ENCODE assay signal across 8 cellular contexts in the genomic region with DNA sequence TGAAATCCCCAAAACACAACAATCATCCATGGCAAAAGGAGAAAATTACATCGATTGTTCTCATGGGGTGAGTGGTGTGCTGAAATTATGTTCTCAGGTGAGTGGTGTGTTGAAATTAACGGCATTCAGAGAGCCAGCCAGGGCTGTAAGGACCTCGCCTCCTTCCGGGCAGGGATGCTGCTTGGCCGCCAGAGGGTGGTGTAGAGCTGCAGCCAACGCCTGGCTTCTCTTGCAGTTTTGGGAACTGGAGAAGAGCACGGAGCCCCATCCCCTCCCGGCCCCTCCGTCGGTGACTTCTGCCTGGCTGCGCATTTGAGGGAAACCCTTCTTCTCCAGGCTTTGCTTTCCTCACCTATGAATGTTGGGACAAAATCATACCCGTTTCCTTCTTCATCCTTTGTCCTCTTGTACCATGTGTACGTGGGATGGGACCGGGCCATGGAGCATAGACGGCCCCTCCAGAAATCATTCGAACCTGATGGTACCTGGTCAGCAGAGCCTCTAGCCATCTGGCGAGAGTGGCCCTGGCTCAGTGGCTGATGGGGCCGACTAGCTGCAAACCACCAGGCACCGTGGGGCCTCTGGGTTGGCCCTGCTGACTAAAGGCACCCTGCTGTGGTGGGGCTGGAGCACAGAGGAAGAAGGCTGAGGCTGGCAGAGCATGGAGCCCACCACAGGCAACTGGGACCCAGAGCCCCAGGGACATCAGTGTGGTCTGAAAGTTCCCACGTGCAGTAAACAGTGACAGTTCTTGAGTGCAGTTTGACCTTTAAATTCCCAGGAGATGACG. TPM values are rescaled to one million over a fixed set of nuclear protein-coding genes. Genes with fewer than 3 reads are reported as not detected.
DNase-seq lines count a peak whose midpoint lies in the region; ATAC-seq and TF ChIP-seq lines count a peak whose summit lies in the region.

No MANE protein-coding gene starts in this region.

- no peak overlapping the region for H3K4me3 Mint-ChIP-seq in activated naive CD8-positive, alpha-beta T cell treated with anti-CD3 and anti-CD28 coated beads, Interleukin-2, amount 10 ng/mL, durations not matched to agents 7 days and 5 days

- no peaks in the 10 kb centered on the region for H3K4me1 Mint-ChIP-seq in activated naive CD8-positive, alpha-beta T cell treated with anti-CD3 and anti-CD28 coated beads, Interleukin-2, amount 10 ng/mL, durations not matched to agents 7 days and 5 days

- H3K4me1 ChIP-seq in SJSA1 (replicated peaks): peaks cover 38% of the 10 kb centered on the region

- H3K36me3 Mint-ChIP-seq in activated naive CD8-positive, alpha-beta T cell treated with anti-CD3 and anti-CD28 coated beads, Interleukin-2, amount 10 ng/mL, durations not matched to agents 7 days and 5 days: no peaks in the 10 kb centered on the region

- TF ChIP-seq CTCF in BJ (IDR thresholded peaks at IDR 0.05; ENCODE audit: insufficient read depth, low read depth, low read length): peak; percentile 99
- TF ChIP-seq CTCF in HL-60 (IDR thresholded peaks at IDR 0.05; ENCODE audit: insufficient read depth, low read length): peak; percentile 95

- H3K27ac ChIP-seq in HL-60 (replicated peaks): no peak overlapping the region
- H3K27ac ChIP-seq in SJSA1: no peak overlapping the region

- H3K27me3 ChIP-seq in BJ (ENCODE audit: control insufficient read depth, insufficient read depth, low read length) (no peaks in the 10 kb centered on the region), HL-60 (ENCODE audit: insufficient read depth, poor library complexity, severe bottlenecking) (no peaks in the 10 kb centered on the region), SJSA1 (replicated peaks) (no peaks in the 10 kb centered on the region)

- no peaks in the 10 kb centered on the region for H3K27me3 Mint-ChIP-seq in activated naive CD8-positive, alpha-beta T cell treated with anti-CD3 and anti-CD28 coated beads, Interleukin-2, amount 10 ng/mL, durations not matched to agents 7 days and 5 days

- intact Hi-C loops in left cardiac atrium (cut with DNase I): loop anchor here (2.0 to 5.0 kb wide), 2 partner anchors 123 to 124 kb away; a partner anchor contains a TSS

- no peaks in the 10 kb centered on the region for H3K9me3 Mint-ChIP-seq in activated naive CD8-positive, alpha-beta T cell treated with anti-CD3 and anti-CD28 coated beads, Interleukin-2, amount 10 ng/mL, durations not matched to agents 7 days and 5 days

- no peak overlapping the region for H3K27ac Mint-ChIP-seq in activated naive CD8-positive, alpha-beta T cell treated with anti-CD3 and anti-CD28 coated beads, Interleukin-2, amount 10 ng/mL, durations not matched to agents 7 days and 5 days

- H3K4me3 ChIP-seq in BJ (ENCODE audit: low read depth, low read length) (no peak overlapping the region), HL-60 (replicated peaks; ENCODE audit: insufficient read depth, low read length) (no peak overlapping the region), SJSA1 (no peak overlapping the region)

- CTCF ChIA-PET in BJ (lab: Yijun Ruan, JAX): interaction anchor here (0.6 to 8.5 kb wide), 24 partner anchors 9 to 449 kb away, joined by 3 to 108 read pairs (median 5); a partner anchor contains a TSS

- H3K36me3 ChIP-seq in BJ (ENCODE audit: control insufficient read depth, insufficient read depth, low read length) (peaks cover 15% of the 10 kb centered on the region), SJSA1 (peaks cover 25% of the 10 kb centered on the region)

- H3K9me3 ChIP-seq in SJSA1 (replicated peaks): no peaks in the 10 kb centered on the region

- ATAC-seq in GM19043 (IDR thresholded peaks at IDR 0.05; ENCODE audit: low read depth, unreplicated experiment) (peak; percentile 70), left cardiac atrium (peak; percentile 26 to 60), HG03108 (IDR thresholded peaks at IDR 0.05; ENCODE audit: unreplicated experiment) (no peak)
- ATAC-seq in activated naive CD8-positive, alpha-beta T cell treated with anti-CD3 and anti-CD28 coated beads, Interleukin-2, amount 10 ng/mL, durations not matched to agents 7 days and 5 days (ENCODE audit: low read depth): peak; percentile 67

- POLR2A ChIA-PET in BJ (lab: Charles Lee): no interaction called here
- POLR2A ChIA-PET in activated naive CD8-positive, alpha-beta T cell treated with anti-CD3 and anti-CD28 coated beads, Interleukin-2, amount 10 ng/mL, durations not matched to agents 7 days and 5 days (lab: Charles Lee): no interaction called here

- peak; percentile 8 for DNase-seq in BJ (ENCODE audit: low read depth)
- peak; percentile 36 to 74 for DNase-seq in HL-60 (ENCODE audit: low read depth in 1 of 2, low spot score in 1 of 2)
- DNase-seq in SJSA1 (ENCODE audit: low read depth in 1 of 2, low spot score in 2 of 2): peak; percentile 57 to 71
- DNase-seq in activated naive CD8-positive, alpha-beta T cell treated with anti-CD3 and anti-CD28 coated beads, Interleukin-2, amount 10 ng/mL, durations not matched to agents 7 days and 5 days: peak; percentile 68
- peak; percentile 63 for DNase-seq in left cardiac atrium
- peak; percentile 73 for DNase-seq in retina

RNA-seq across cellular contexts. Expression of a gene that starts 28.4 kb away (rescaled TPM):
- polyA plus RNA-seq in BJ (2011; rRNA removed): 5.3 and 7.1 TPM in 2 replicates
- polyA minus RNA-seq in BJ (2011; rRNA and poly(A)+ RNA removed): 6.7 and 8.8 TPM in 2 replicates
- total RNA-seq in SJSA1 (2014; rRNA removed; shearing (Covaris generic)): 21.8 and 28.7 TPM in 2 replicates
- total RNA-seq in activated naive CD8-positive, alpha-beta T cell treated with anti-CD3 and anti-CD28 coated beads, Interleukin-2, amount 10 ng/mL, durations not matched to agents 7 days and 5 days: 10 to 100 TPM; 26.1 to 27.9 TPM
- 10 to 100 TPM in 1 of 2 donors, 1 to 10 TPM in 1; 8.8 to 13.6 TPM for total RNA-seq in left cardiac atrium

RNA-seq across cellular contexts. Expression of a gene that starts 28.4 kb away (rescaled TPM):
- 6.8 and 10.2 TPM in 2 replicates for polyA plus RNA-seq in BJ (2011; rRNA removed)
- 7.6 and 9.1 TPM in 2 replicates for polyA minus RNA-seq in BJ (2011; rRNA and poly(A)+ RNA removed)
- total RNA-seq in SJSA1 (2014; rRNA removed; shearing (Covaris generic)): 18.9 and 21.2 TPM in 2 replicates
- 10 to 100 TPM; 15.2 to 16.6 TPM for total RNA-seq in activated naive CD8-positive, alpha-beta T cell treated with anti-CD3 and anti-CD28 coated beads, Interleukin-2, amount 10 ng/mL, durations not matched to agents 7 days and 5 days
- 10 to 100 TPM; 32.8 to 66.1 TPM for total RNA-seq in left cardiac atrium

Comparison
In these comparisons a context has a peak if more than half of its experiments do, and no peak if none do; other contexts are left out.
1. DNase-seq: peak in every context shown above with its lines; median percentile 73 in retina; 68 in activated naive CD8-positive, alpha-beta T cell treated with anti-CD3 and anti-CD28 coated beads, Interleukin-2, amount 10 ng/mL, durations not matched to agents 7 days and 5 days; 64 in SJSA1; 63 in left cardiac atrium; 55 in HL-60; 8 in BJ.